15 cellular contexts compared by ENCODE assay signal in the genomic region with DNA sequence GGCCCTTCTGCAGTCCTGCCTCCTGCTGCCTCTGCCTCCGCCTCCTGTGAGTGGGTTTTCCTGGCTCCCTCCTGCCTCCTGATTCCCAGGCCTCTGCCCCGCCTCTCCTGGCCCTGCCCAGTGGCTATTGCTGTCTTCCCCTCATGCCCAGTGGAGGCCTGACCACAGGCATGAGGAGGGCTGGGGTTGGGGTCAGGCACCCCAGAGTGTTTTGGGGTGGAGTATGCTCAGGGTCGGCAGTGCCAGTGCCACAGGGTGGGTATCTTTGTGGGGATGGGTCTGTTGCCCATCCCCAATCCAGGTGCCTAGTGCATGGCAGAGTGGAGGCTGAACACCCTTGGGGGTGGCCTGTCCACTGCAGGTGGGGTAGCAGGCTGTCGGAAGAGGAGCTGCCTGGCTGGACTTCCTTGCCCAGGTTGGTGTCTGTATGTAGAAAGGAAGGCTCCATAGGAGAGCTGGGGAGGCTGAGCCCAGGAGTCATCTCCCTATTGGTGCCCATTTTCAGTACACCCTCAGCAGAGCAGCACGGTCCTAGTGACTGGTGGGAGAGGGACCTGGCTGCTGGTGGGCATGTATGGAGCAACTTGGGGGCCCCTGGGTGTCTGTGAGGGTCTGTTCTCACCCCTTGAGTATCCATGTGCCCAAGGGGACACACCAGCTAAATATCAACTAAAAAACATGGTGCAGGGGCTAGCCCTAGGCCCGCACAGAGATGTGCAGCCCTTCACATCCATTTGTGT.
"Had no signal": no experiment of that assay in that cellular context is flagged by ENCODE, and none has a peak within 500 bp of the region (broad histone marks: within the 10 kb centered on the region; RNA-seq: fewer than 3 reads in every experiment).

No MANE protein-coding gene starts in this region.

- H3K36me3 Mint-ChIP-seq: naive B cell had no signal

- DNase-seq: activated CD4-positive, alpha-beta T cell treated with anti-CD3 and anti-CD28 coated beads for 1 hour; activated CD4-positive, alpha-beta T cell treated with anti-CD3 and anti-CD28 coated beads, Interleukin-2, amount 50 U/mL, for 48 hours; activated naive CD4-positive, alpha-beta T cell treated with Interleukin-2 at 50 U/mL for 16 hours; activated naive CD8-positive, alpha-beta T cell treated with anti-CD3 and anti-CD28 coated beads, Interleukin-2, amount 50 U/mL, for 24 hours; activated T-cell treated with anti-CD3 and anti-CD28 coated beads, Interleukin-2, amount 50 U/mL, for 72 hours; caudate nucleus; cortex of kidney; effector memory CD8-positive, alpha-beta T cell; naive B cell; occipital lobe; psoas muscle; stimulated activated CD4-positive, alpha-beta T cell treated with anti-CD3 and anti-CD28 coated beads, Interleukin-15, amount 100 ng/mL, for 24 hours; T-helper 9 cell; transverse colon had no signal

- H3K4me1 Mint-ChIP-seq: activated naive CD8-positive, alpha-beta T cell treated with anti-CD3 and anti-CD28 coated beads, Interleukin-2, amount 50 U/mL, for 24 hours; naive B cell had no signal

- H3K4me3 ChIP-seq: psoas muscle, SJSA1, transverse colon had no signal

- H3K27ac ChIP-seq: psoas muscle, SJSA1, transverse colon had no signal

- H3K4me3 Mint-ChIP-seq: activated naive CD8-positive, alpha-beta T cell treated with anti-CD3 and anti-CD28 coated beads, Interleukin-2, amount 50 U/mL, for 24 hours; activated T-cell treated with anti-CD3 and anti-CD28 coated beads, Interleukin-2, amount 50 U/mL, for 72 hours; effector memory CD8-positive, alpha-beta T cell; naive B cell had no signal

- H3K9me3 Mint-ChIP-seq: activated naive CD8-positive, alpha-beta T cell treated with anti-CD3 and anti-CD28 coated beads, Interleukin-2, amount 50 U/mL, for 24 hours; activated T-cell treated with anti-CD3 and anti-CD28 coated beads, Interleukin-2, amount 50 U/mL, for 72 hours; effector memory CD8-positive, alpha-beta T cell; naive B cell had no signal

- H3K27ac Mint-ChIP-seq: activated naive CD8-positive, alpha-beta T cell treated with anti-CD3 and anti-CD28 coated beads, Interleukin-2, amount 50 U/mL, for 24 hours; activated T-cell treated with anti-CD3 and anti-CD28 coated beads, Interleukin-2, amount 50 U/mL, for 72 hours; effector memory CD8-positive, alpha-beta T cell; naive B cell had no signal

- ATAC-seq: activated naive CD8-positive, alpha-beta T cell treated with anti-CD3 and anti-CD28 coated beads, Interleukin-2, amount 50 U/mL, for 24 hours; activated T-cell treated with anti-CD3 and anti-CD28 coated beads, Interleukin-2, amount 50 U/mL, for 72 hours; effector memory CD8-positive, alpha-beta T cell; psoas muscle had no signal
